7 cellular contexts compared by ENCODE assay signal in the genomic region with DNA sequence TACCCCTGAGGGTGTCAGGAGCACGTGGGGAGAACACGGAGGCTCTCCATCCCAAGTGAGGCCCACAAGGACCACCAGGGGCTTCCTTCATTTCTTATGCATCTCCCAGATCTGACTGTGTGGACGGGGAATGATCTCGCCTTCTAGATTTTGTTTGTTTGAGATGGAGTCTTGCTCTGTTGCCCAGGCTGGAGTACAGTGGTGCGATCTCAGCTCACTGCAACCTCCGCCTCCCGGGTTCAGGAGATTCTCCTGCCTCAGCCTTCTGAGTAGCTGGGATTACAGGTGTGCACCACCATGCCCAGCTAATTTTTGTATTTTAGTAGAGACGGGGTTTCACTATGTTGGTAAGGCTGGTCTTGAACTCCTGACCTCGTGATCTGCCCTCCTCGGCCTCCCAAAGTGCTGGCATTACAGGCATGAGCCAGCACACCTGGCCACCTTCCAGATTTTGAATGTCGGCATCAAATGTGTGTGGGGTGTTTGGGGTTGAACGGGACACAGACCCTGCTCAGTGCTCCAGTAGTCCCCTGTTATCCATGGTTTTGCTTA. TPM values are rescaled to one million over a fixed set of nuclear protein-coding genes. Genes with fewer than 3 reads are reported as not detected.
A peak's percentile ranks its signal among the peaks of the same experiment; 100 is the strongest.
DNase-seq lines count a peak whose midpoint lies in the region; FAIRE-seq and TF ChIP-seq lines count a peak whose summit lies in the region.
"Not testable (repeated sequence)": the region's sequence is repeated elsewhere in the genome, so short reads cannot be mapped to it uniquely, and the experiment has no call there.

No MANE protein-coding gene starts in this region.

- not testable (repeated sequence) for TF ChIP-seq CTCF in HFFc6 (IDR thresholded peaks at IDR 0.05); brain (conservative IDR thresholded peaks at IDR 0.05); endothelial cell of umbilical vein (IDR thresholded peaks at IDR 0.05; ENCODE audit: extremely low read depth in 1 of 2, insufficient read depth in 1 of 2, low read depth in 1 of 2, low read length in 2 of 2); hepatocyte (IDR thresholded peaks at IDR 0.05; ENCODE audit: poor library complexity); neural progenitor cell (IDR thresholded peaks at IDR 0.05); thyroid gland (IDR thresholded peaks at IDR 0.05)

- H3K9ac ChIP-seq in endothelial cell of umbilical vein (replicated peaks; ENCODE audit: extremely low read depth, insufficient read depth, low read length); neural progenitor cell: not testable (repeated sequence)

- H3K9me1 ChIP-seq in endothelial cell of umbilical vein (replicated peaks; ENCODE audit: control insufficient read depth, extremely low read depth, insufficient read depth, low read length), result not testable (repeated sequence)

- H3K36me3 ChIP-seq in endothelial cell of umbilical vein (ENCODE audit: control insufficient read depth in 2 of 2, extremely low read depth in 1 of 2, insufficient read depth in 2 of 2, low read length in 2 of 2); hepatocyte (replicated peaks; ENCODE audit: insufficient read depth, low read depth); neural progenitor cell; thyroid gland: not testable (repeated sequence)

- not testable (repeated sequence) for BruUV-seq in endothelial cell of umbilical vein (replicated peaks; lab: Mats Ljungman, UMichigan)

- H3K27me3 ChIP-seq in endothelial cell of umbilical vein (ENCODE audit: control insufficient read depth in 2 of 2, insufficient read depth in 2 of 2, low read length in 2 of 2); hepatocyte; neural progenitor cell; thyroid gland: not testable (repeated sequence)

- H3K36me3 Mint-ChIP-seq in HFFc6 (ENCODE audit: low read depth); brain; neural progenitor cell: not testable (repeated sequence)

- WGBS in hepatocyte (ENCODE audit: low lambda C conversion rate, missing lambda C conversion rate), result 88% methylated on average over 12 of the region's 12 CpGs
- 90 to 91% methylated on average over 12 of the region's 12 CpGs for WGBS in thyroid gland, 2 donors

- not testable (repeated sequence) for TF ChIP-seq POLR2A in endothelial cell of umbilical vein (IDR thresholded peaks at IDR 0.05; ENCODE audit: low read depth, low read length); thyroid gland (IDR thresholded peaks at IDR 0.05)

- H3K9me3 ChIP-seq in endothelial cell of umbilical vein (replicated peaks; ENCODE audit: control insufficient read depth, insufficient read depth, low read length); hepatocyte (ENCODE audit: low read depth); neural progenitor cell (ENCODE audit: low read depth); thyroid gland: not testable (repeated sequence)

- H3K4me1 Mint-ChIP-seq in HFFc6 (ENCODE audit: low read depth) (peaks cover 33% of the 10 kb centered on the region), brain (peaks cover 47% of the 10 kb centered on the region), neural progenitor cell (peaks cover 35% of the 10 kb centered on the region)

- not testable (repeated sequence) for H4K20me1 ChIP-seq in endothelial cell of umbilical vein (replicated peaks; ENCODE audit: control insufficient read depth, extremely low read depth, insufficient read depth, low read length); hepatocyte (ENCODE audit: insufficient read depth, poor library complexity, severe bottlenecking); neural progenitor cell (ENCODE audit: low read depth)

- POLR2A ChIA-PET in endothelial cell of umbilical vein (lab: Charles Lee), result interaction anchor here (1.7 kb wide), 1 partner anchor 10 kb away, joined by 5 read pairs; no protein-coding TSS in a partner anchor

- not testable (repeated sequence) for H3K4me3 ChIP-seq in endothelial cell of umbilical vein (replicated peaks in 1 of 3; ENCODE audit: insufficient read depth in 1 of 3, low read depth in 1 of 3, low read length in 3 of 3); hepatocyte; neural progenitor cell; skin epidermis; thyroid gland (replicated peaks in 1 of 3)

- peaks cover 22% of the 10 kb centered on the region for H3K4me1 ChIP-seq in endothelial cell of umbilical vein (ENCODE audit: control insufficient read depth, extremely low read depth, insufficient read depth, low read length)
- peaks cover 13% of the 10 kb centered on the region for H3K4me1 ChIP-seq in hepatocyte (ENCODE audit: insufficient read depth)
- H3K4me1 ChIP-seq in neural progenitor cell, result not testable (repeated sequence)
- peaks cover 14 to 38% of the 10 kb centered on the region in 2 donors for H3K4me1 ChIP-seq in thyroid gland

- H2AFZ ChIP-seq in endothelial cell of umbilical vein (ENCODE audit: low read depth, low read length), result peak overlapping the region; percentile 94
- not testable (repeated sequence) for H2AFZ ChIP-seq in hepatocyte; neural progenitor cell (replicated peaks)

- H3K27me3 Mint-ChIP-seq in HFFc6 (ENCODE audit: insufficient read depth); brain; neural progenitor cell (ENCODE audit: insufficient read depth, low read depth): not testable (repeated sequence)

- dilution Hi-C loops in endothelial cell of umbilical vein (cut with MboI; ENCODE audit: extremely low pct_ligation_motif_present, low sequenced_read_pairs), result not testable (repeated sequence)

- H3K4me3 Mint-ChIP-seq in HFFc6, result peak overlapping the region; percentile 59; the same call in 1 of the 2 replicates
- H3K4me3 Mint-ChIP-seq in brain, result peak overlapping the region in 2 of 5 experiments; percentile 50 to 71
- H3K4me3 Mint-ChIP-seq in neural progenitor cell, result not testable (repeated sequence)

- not testable (repeated sequence) for H3F3A ChIP-seq in neural progenitor cell (ENCODE audit: low read depth)

- FAIRE-seq in endothelial cell of umbilical vein (lab: Jason Lieb, UNC), result not testable (repeated sequence)

- not testable (repeated sequence) for H3K27ac ChIP-seq in endothelial cell of umbilical vein (ENCODE audit: insufficient read depth, low read depth, low read length); neural progenitor cell
- H3K27ac ChIP-seq in hepatocyte, result peak overlapping the region; percentile 87
- peak overlapping the region in 16 of 21 experiments; percentile 9 to 96 (median 71) for H3K27ac ChIP-seq in skin epidermis
- H3K27ac ChIP-seq in thyroid gland, result peak overlapping the region in 2 of 3 donors; percentile 71 to 74

- not testable (repeated sequence) for H3K4me2 ChIP-seq in endothelial cell of umbilical vein (ENCODE audit: insufficient read depth, low read length); hepatocyte; neural progenitor cell

- H3K27ac Mint-ChIP-seq in HFFc6 (peak overlapping the region; percentile 88), brain (peak overlapping the region; percentile 78 to 86 (median 80)), neural progenitor cell (peak overlapping the region; percentile 94)

- H3K9me3 Mint-ChIP-seq in HFFc6, brain, neural progenitor cell: not testable (repeated sequence)

- H3K79me2 ChIP-seq in endothelial cell of umbilical vein (ENCODE audit: control insufficient read depth, insufficient read depth, low read length); hepatocyte; neural progenitor cell (ENCODE audit: low read depth): not testable (repeated sequence)

- not testable (repeated sequence) for DNase-seq in HFFc6; endothelial cell of umbilical vein (ENCODE audit: low read depth, low spot score); hepatocyte (ENCODE audit: low spot score); neural progenitor cell (ENCODE audit: low spot score); thyroid gland

- not testable (repeated sequence) for H3K9me2 ChIP-seq in hepatocyte (replicated peaks; ENCODE audit: insufficient read depth)

- CTCF ChIA-PET in endothelial cell of umbilical vein (lab: Charles Lee), result interaction anchor here (1.8 kb wide), 1 partner anchor 28 kb away, joined by 4 read pairs; a partner anchor contains a TSS

- intact Hi-C loops in endothelial cell of umbilical vein (cut with micrococcal nuclease); thyroid gland (cut with DNase I): not testable (repeated sequence)

RNA-seq across cellular contexts. Expression of a gene that starts 9.6 kb away (rescaled TPM):
- total RNA-seq in HFFc6 (2021; fragmentation: NEBNext Ultra II Directional; extraction: Animal tissue kit (Norgen Biotek cat#: 25700)), result 1 to 10 TPM; 1.0 to 2.3 (median 1.5) TPM
- polyA plus RNA-seq in brain (ENCODE audit: insufficient read depth, low read depth, low replicate concordance) (46.1 TPM), endothelial cell of umbilical vein (75.1 and 85.3 TPM in 2 replicates), hepatocyte (36.9 and 42.9 TPM in 2 replicates)
- total RNA-seq in endothelial cell of umbilical vein (56.7 and 67.7 TPM in 2 replicates), hepatocyte (13.0 and 15.5 TPM in 2 replicates), neural progenitor cell (ENCODE audit: low replicate concordance) (0.90 and 1.3 TPM in 2 replicates), thyroid gland (10 to 100 TPM; 14.7 to 27.8 (median 19.7) TPM)
- polyA plus RNA-seq in endothelial cell of umbilical vein (2011; cell fraction: cytosol; rRNA removed), result 36.1 and 45.2 TPM in 2 replicates
- polyA plus RNA-seq in endothelial cell of umbilical vein (2011; cell fraction: nucleus; rRNA removed), result 92.7 and 117 TPM in 2 replicates
- polyA plus RNA-seq in endothelial cell of umbilical vein (2012), result 38.5 and 58.5 TPM in 2 replicates
- polyA minus RNA-seq in endothelial cell of umbilical vein, result 42.0 and 46.2 TPM in 2 replicates
- 17.7 TPM for polyA minus RNA-seq in endothelial cell of umbilical vein (2011; cell fraction: cytosol; rRNA and poly(A)+ RNA removed)
- 41.4 and 72.3 TPM in 2 replicates for polyA minus RNA-seq in endothelial cell of umbilical vein (2011; cell fraction: nucleus; rRNA and poly(A)+ RNA removed)

RNA-seq across cellular contexts. Expression of a gene that starts 13.7 kb away (rescaled TPM):
- 10 to 100 TPM; 51.4 to 65.5 (median 59.3) TPM for total RNA-seq in HFFc6 (2021; fragmentation: NEBNext Ultra II Directional; extraction: Animal tissue kit (Norgen Biotek cat#: 25700))
- 502 TPM for polyA plus RNA-seq in brain (ENCODE audit: insufficient read depth, low read depth, low replicate concordance)
- 120 and 126 TPM in 2 replicates for total RNA-seq in endothelial cell of umbilical vein
- polyA plus RNA-seq in endothelial cell of umbilical vein, result 81.5 and 104 TPM in 2 replicates
- 35.6 and 46.5 TPM in 2 replicates for polyA plus RNA-seq in endothelial cell of umbilical vein (2011; cell fraction: cytosol; rRNA removed)
- 76.5 and 76.7 TPM in 2 replicates for polyA plus RNA-seq in endothelial cell of umbilical vein (2011; cell fraction: nucleus; rRNA removed)
- polyA plus RNA-seq in endothelial cell of umbilical vein (2012), result 99.5 and 124 TPM in 2 replicates
- 71.7 and 72.7 TPM in 2 replicates for polyA minus RNA-seq in endothelial cell of umbilical vein
- 28.6 TPM for polyA minus RNA-seq in endothelial cell of umbilical vein (2011; cell fraction: cytosol; rRNA and poly(A)+ RNA removed)
- 52.0 and 56.1 TPM in 2 replicates for polyA minus RNA-seq in endothelial cell of umbilical vein (2011; cell fraction: nucleus; rRNA and poly(A)+ RNA removed)
- 22.8 and 29.0 TPM in 2 replicates for total RNA-seq in hepatocyte
- polyA plus RNA-seq in hepatocyte, result 129 and 143 TPM in 2 replicates
- 20.9 and 23.8 TPM in 2 replicates for total RNA-seq in neural progenitor cell (ENCODE audit: low replicate concordance)
- total RNA-seq in thyroid gland, result 10 to 100 TPM; 41.8 to 64.5 (median 53.5) TPM

RNA-seq across cellular contexts. Expression of a gene that starts 24.6 kb away (rescaled TPM):
- under 1 TPM; 0.17 to 0.78 (median 0.24) TPM for total RNA-seq in HFFc6 (2021; fragmentation: NEBNext Ultra II Directional; extraction: Animal tissue kit (Norgen Biotek cat#: 25700))
- polyA plus RNA-seq in brain (ENCODE audit: insufficient read depth, low read depth, low replicate concordance) (1.8 TPM), endothelial cell of umbilical vein (6.9 and 7.7 TPM in 2 replicates), hepatocyte (8.8 and 10.1 TPM in 2 replicates)
- total RNA-seq in endothelial cell of umbilical vein (7.1 and 14.9 TPM in 2 replicates), hepatocyte (2.2 and 4.3 TPM in 2 replicates), neural progenitor cell (ENCODE audit: low replicate concordance) (0.09 and 0.96 TPM in 2 replicates), thyroid gland (1 to 10 TPM; 4.0 to 8.1 (median 5.2) TPM)
- polyA plus RNA-seq in endothelial cell of umbilical vein (2011; cell fraction: cytosol; rRNA removed), result 3.3 and 4.8 TPM in 2 replicates
- 24.6 and 25.1 TPM in 2 replicates for polyA plus RNA-seq in endothelial cell of umbilical vein (2011; cell fraction: nucleus; rRNA removed)
- polyA plus RNA-seq in endothelial cell of umbilical vein (2012), result 2.2 and 3.1 TPM in 2 replicates
- 6.7 and 7.4 TPM in 2 replicates for polyA minus RNA-seq in endothelial cell of umbilical vein
- polyA minus RNA-seq in endothelial cell of umbilical vein (2011; cell fraction: cytosol; rRNA and poly(A)+ RNA removed), result 62.6 TPM
- 7.5 and 14.8 TPM in 2 replicates for polyA minus RNA-seq in endothelial cell of umbilical vein (2011; cell fraction: nucleus; rRNA and poly(A)+ RNA removed)

RNA-seq across cellular contexts. Expression of a gene that starts 27.9 kb away (rescaled TPM):
- 10 to 100 TPM; 10.3 to 12.6 (median 11.0) TPM for total RNA-seq in HFFc6 (2021; fragmentation: NEBNext Ultra II Directional; extraction: Animal tissue kit (Norgen Biotek cat#: 25700))
- 12.5 TPM for polyA plus RNA-seq in brain (ENCODE audit: insufficient read depth, low read depth, low replicate concordance)
- 28.1 and 33.5 TPM in 2 replicates for total RNA-seq in endothelial cell of umbilical vein
- 18.6 and 19.3 TPM in 2 replicates for polyA plus RNA-seq in endothelial cell of umbilical vein
- 13.3 and 16.1 TPM in 2 replicates for polyA plus RNA-seq in endothelial cell of umbilical vein (2011; cell fraction: cytosol; rRNA removed)
- 15.9 and 16.9 TPM in 2 replicates for polyA plus RNA-seq in endothelial cell of umbilical vein (2011; cell fraction: nucleus; rRNA removed)
- 18.0 and 25.3 TPM in 2 replicates for polyA plus RNA-seq in endothelial cell of umbilical vein (2012)
- polyA minus RNA-seq in endothelial cell of umbilical vein, result 10.9 and 12.8 TPM in 2 replicates
- 14.5 TPM for polyA minus RNA-seq in endothelial cell of umbilical vein (2011; cell fraction: cytosol; rRNA and poly(A)+ RNA removed)
- polyA minus RNA-seq in endothelial cell of umbilical vein (2011; cell fraction: nucleus; rRNA and poly(A)+ RNA removed), result 5.7 and 6.3 TPM in 2 replicates
- total RNA-seq in hepatocyte, result 10.9 and 12.5 TPM in 2 replicates
- 10.7 and 16.8 TPM in 2 replicates for polyA plus RNA-seq in hepatocyte
- total RNA-seq in neural progenitor cell (ENCODE audit: low replicate concordance), result 17.2 and 36.3 TPM in 2 replicates
- 10 to 100 TPM; 23.0 to 39.4 (median 31.8) TPM for total RNA-seq in thyroid gland

RNA-seq across cellular contexts. Expression of a gene that starts 35.9 kb away (rescaled TPM):
- total RNA-seq in HFFc6 (2021; fragmentation: NEBNext Ultra II Directional; extraction: Animal tissue kit (Norgen Biotek cat#: 25700)), result 10 to 100 TPM; 64.9 to 89.8 (median 70.3) TPM
- polyA plus RNA-seq in brain (ENCODE audit: insufficient read depth, low read depth, low replicate concordance) (83.7 TPM), endothelial cell of umbilical vein (82.7 and 100 TPM in 2 replicates), hepatocyte (124 and 134 TPM in 2 replicates)
- total RNA-seq in endothelial cell of umbilical vein (93.8 and 94.4 TPM in 2 replicates), hepatocyte (40.4 and 50.2 TPM in 2 replicates), neural progenitor cell (ENCODE audit: low replicate concordance) (26.8 and 57.4 TPM in 2 replicates), thyroid gland (10 to 100 TPM; 34.8 to 60.6 (median 50.3) TPM)
- 38.2 and 44.1 TPM in 2 replicates for polyA plus RNA-seq in endothelial cell of umbilical vein (2011; cell fraction: cytosol; rRNA removed)
- 132 and 146 TPM in 2 replicates for polyA plus RNA-seq in endothelial cell of umbilical vein (2011; cell fraction: nucleus; rRNA removed)
- polyA plus RNA-seq in endothelial cell of umbilical vein (2012), result 43.0 and 51.9 TPM in 2 replicates
- 35.1 and 57.6 TPM in 2 replicates for polyA minus RNA-seq in endothelial cell of umbilical vein
- polyA minus RNA-seq in endothelial cell of umbilical vein (2011; cell fraction: cytosol; rRNA and poly(A)+ RNA removed), result 85.2 TPM
- polyA minus RNA-seq in endothelial cell of umbilical vein (2011; cell fraction: nucleus; rRNA and poly(A)+ RNA removed), result 37.6 and 39.5 TPM in 2 replicates
